8 cellular contexts compared by ENCODE assay signal in the genomic region with DNA sequence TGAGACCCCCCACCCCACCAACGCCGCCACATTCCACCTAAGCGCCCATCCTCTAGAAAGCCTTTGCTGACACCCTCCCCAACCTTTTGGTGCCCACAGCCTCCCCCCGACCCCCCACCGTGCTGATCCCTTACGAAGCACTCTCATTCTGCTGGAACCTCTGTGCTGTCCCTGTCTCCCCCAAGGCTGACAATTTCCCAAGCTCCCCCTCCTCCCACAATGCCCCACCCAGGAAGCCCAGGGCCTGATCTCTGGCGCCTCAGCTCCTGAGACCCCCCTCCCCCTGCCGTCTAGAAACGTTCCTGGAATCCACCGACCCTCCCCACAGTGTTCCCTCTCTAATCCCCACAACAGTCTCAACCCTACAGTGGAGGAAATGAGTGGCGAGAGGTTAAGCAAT. TPM values are rescaled to one million over a fixed set of nuclear protein-coding genes. Genes with fewer than 3 reads are reported as not detected.
DNase-seq lines count a peak whose midpoint lies in the region; ATAC-seq and TF ChIP-seq lines count a peak whose summit lies in the region.

No MANE protein-coding gene starts in this region.

- peaks cover 10% of the 10 kb centered on the region for H3K36me3 Mint-ChIP-seq in chondrocyte (ENCODE audit: low read depth)
- H3K36me3 Mint-ChIP-seq in naive thymus-derived CD8-positive, alpha-beta T cell = peaks cover 2 to 11% (median 8%) of the 10 kb centered on the region in 3 donors

- H3K27ac Mint-ChIP-seq in chondrocyte (ENCODE audit: unreplicated experiment) = peak overlapping the region; percentile 45
- peak overlapping the region in 9 of 10 donors; percentile 61 to 90 (median 87) for H3K27ac Mint-ChIP-seq in naive thymus-derived CD8-positive, alpha-beta T cell

- no peak for TF ChIP-seq POLR2A in vagina (IDR thresholded peaks at IDR 0.05)

- H3K4me3 Mint-ChIP-seq in chondrocyte (ENCODE audit: unreplicated experiment) = peak overlapping the region; percentile 65
- peak overlapping the region; percentile 77 to 90 (median 82) for H3K4me3 Mint-ChIP-seq in naive thymus-derived CD8-positive, alpha-beta T cell

- peaks cover 0 to 39% of the 10 kb centered on the region in 2 donors for H3K4me1 ChIP-seq in right atrium auricular region
- H3K4me1 ChIP-seq in vagina = peaks cover 27% of the 10 kb centered on the region

- intact Hi-C loops in cardiac septum (cut with DNase I) = no loop called here
- intact Hi-C loops in vagina (cut with DNase I) = no loop called here

- no peak for ATAC-seq in naive thymus-derived CD8-positive, alpha-beta T cell
- ATAC-seq in HG03175 (IDR thresholded peaks at IDR 0.05; ENCODE audit: unreplicated experiment) = no peak

- H3K9me3 Mint-ChIP-seq in chondrocyte (ENCODE audit: low read depth) = peaks cover 33% of the 10 kb centered on the region
- peaks cover 7 to 30% (median 20%) of the 10 kb centered on the region in 9 donors for H3K9me3 Mint-ChIP-seq in naive thymus-derived CD8-positive, alpha-beta T cell

- POLR2A ChIA-PET in naive thymus-derived CD8-positive, alpha-beta T cell (lab: Charles Lee) = interaction anchor here (1.9 kb wide), 1 partner anchor 135 kb away, joined by 7 read pairs; a partner anchor contains a TSS

- no peak for TF ChIP-seq CTCF in right atrium auricular region (IDR thresholded peaks at IDR 0.05)
- no peak for TF ChIP-seq CTCF in chondrocyte (IDR thresholded peaks at IDR 0.05)
- no peak for TF ChIP-seq CTCF in vagina (IDR thresholded peaks at IDR 0.05)
- TF ChIP-seq CTCF in brain microvascular endothelial cell (IDR thresholded peaks at IDR 0.05; ENCODE audit: low read depth, low read length, missing control alignments) = no peak

- no peaks in the 10 kb centered on the region for H3K27me3 ChIP-seq in right atrium auricular region
- H3K27me3 ChIP-seq in vagina = no peaks in the 10 kb centered on the region
- H3K27me3 ChIP-seq in brain microvascular endothelial cell (replicated peaks) = no peaks in the 10 kb centered on the region

- peaks cover 31% of the 10 kb centered on the region for H3K4me1 Mint-ChIP-seq in chondrocyte (ENCODE audit: low read depth)
- peaks cover 5 to 17% (median 11%) of the 10 kb centered on the region in 4 donors for H3K4me1 Mint-ChIP-seq in naive thymus-derived CD8-positive, alpha-beta T cell

- in situ Hi-C loops in brain microvascular endothelial cell (cut with HindIII; ENCODE audit: low pct_ligation_motif_present, low sequenced_read_pairs) = no loop called here

- peaks cover 0 to 21% of the 10 kb centered on the region in 2 donors for H3K9me3 ChIP-seq in right atrium auricular region
- peaks cover 8% of the 10 kb centered on the region for H3K9me3 ChIP-seq in vagina

- DNase-seq in right atrium auricular region (ENCODE audit: low spot score) = no peak
- no peak for DNase-seq in cardiac septum (ENCODE audit: low spot score)
- no peak for DNase-seq in chondrocyte (ENCODE audit: low spot score)
- DNase-seq in naive thymus-derived CD8-positive, alpha-beta T cell = no peak
- DNase-seq in vagina (ENCODE audit: extremely low spot score in 2 of 2) = peak in 1 of 2 donors; percentile 87
- no peak for DNase-seq in brain microvascular endothelial cell
- DNase-seq in retina = no peak

- peak overlapping the region in 1 of 2 donors; percentile 59 for H3K4me3 ChIP-seq in right atrium auricular region
- H3K4me3 ChIP-seq in vagina = peak overlapping the region; percentile 48 to 58
- no peak overlapping the region for H3K4me3 ChIP-seq in brain microvascular endothelial cell (ENCODE audit: low read depth, low read length)

- H3K27ac ChIP-seq in right atrium auricular region = peak overlapping the region; percentile 77 to 78
- H3K27ac ChIP-seq in vagina = peak overlapping the region; percentile 73
- no peak overlapping the region for H3K27ac ChIP-seq in brain microvascular endothelial cell

- H3K27me3 Mint-ChIP-seq in chondrocyte (ENCODE audit: low read depth) = no peaks in the 10 kb centered on the region
- no peaks in the 10 kb centered on the region for H3K27me3 Mint-ChIP-seq in naive thymus-derived CD8-positive, alpha-beta T cell

- no peaks in the 10 kb centered on the region for H3K36me3 ChIP-seq in right atrium auricular region
- H3K36me3 ChIP-seq in vagina = no peaks in the 10 kb centered on the region
- H3K36me3 ChIP-seq in brain microvascular endothelial cell (replicated peaks) = no peaks in the 10 kb centered on the region

RNA-seq across cellular contexts. Expression of a gene that starts 18.4 kb away (rescaled TPM):
- 100 to 1,000 TPM; 208 to 223 TPM for total RNA-seq in right atrium auricular region
- 3,804 TPM for total RNA-seq in cardiac septum
- total RNA-seq in chondrocyte = 0.22 to 0.82 TPM in 2 of 3 replicates, not detected in the other
- total RNA-seq in naive thymus-derived CD8-positive, alpha-beta T cell = not detected
- not detected for polyA plus RNA-seq in naive thymus-derived CD8-positive, alpha-beta T cell
- not detected for total RNA-seq in vagina

RNA-seq across cellular contexts. Expression of a gene that starts 32.7 kb away (rescaled TPM):
- total RNA-seq in right atrium auricular region (10 to 100 TPM in 1 of 2 donors, 1 to 10 TPM in 1; 7.2 to 10.1 TPM), cardiac septum (5.4 TPM), chondrocyte (2.4 to 6.3 TPM (median 3.1 TPM) in 3 replicates), vagina (13.0 TPM)
- total RNA-seq in naive thymus-derived CD8-positive, alpha-beta T cell = not detected
- polyA plus RNA-seq in naive thymus-derived CD8-positive, alpha-beta T cell = not detected

Comparison
In these comparisons a context has a peak if more than half of its experiments do, and no peak if none do; other contexts are left out.
1. RNA of a gene that starts 18.4 kb away (total RNA-seq): 3,804 TPM in cardiac septum (single experiment) and 208 to 223 TPM in right atrium auricular region; not detected in vagina (single experiment), 0.22 to 0.82 TPM in chondrocyte and not detected in naive thymus-derived CD8-positive, alpha-beta T cell; every median in the first group is over 100 times any median in the second.